1 cellular context compared by ENCODE assay signal in the genomic region with DNA sequence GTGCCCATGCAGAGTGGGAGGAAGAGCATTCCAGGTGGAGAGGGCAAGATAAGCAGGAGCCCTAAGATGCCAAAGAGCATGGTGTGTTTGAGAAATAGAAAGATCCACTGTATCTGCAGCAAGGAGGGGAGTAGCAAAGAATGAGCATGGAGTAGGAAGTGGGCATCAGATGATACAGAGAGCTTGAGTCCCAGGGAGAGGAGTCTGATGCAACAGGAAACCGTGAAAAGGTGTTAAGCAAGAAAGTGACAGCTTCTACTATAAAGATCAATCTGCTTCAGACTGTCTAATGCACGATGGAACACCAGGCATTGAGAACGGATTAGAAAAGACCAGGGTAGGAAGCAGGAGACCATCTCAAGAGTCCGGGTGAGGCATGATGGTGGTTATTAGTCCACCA.
TF ChIP-seq lines count a peak whose summit lies in the region.

No MANE protein-coding gene starts in this region.

TF ChIP-seq in SK-N-SH, 30 proteins besides CTCF, POLR2A, EP300 and RAD21:
- TF ChIP-seq, protein P1, sequence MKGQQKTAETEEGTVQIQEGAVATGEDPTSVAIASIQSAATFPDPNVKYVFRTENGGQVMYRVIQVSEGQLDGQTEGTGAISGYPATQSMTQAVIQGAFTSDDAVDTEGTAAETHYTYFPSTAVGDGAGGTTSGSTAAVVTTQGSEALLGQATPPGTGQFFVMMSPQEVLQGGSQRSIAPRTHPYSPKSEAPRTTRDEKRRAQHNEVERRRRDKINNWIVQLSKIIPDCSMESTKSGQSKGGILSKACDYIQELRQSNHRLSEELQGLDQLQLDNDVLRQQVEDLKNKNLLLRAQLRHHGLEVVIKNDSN (IDR thresholded peaks at IDR 0.05; ENCODE audit: borderline replicate concordance, low read depth) = no peak
- TF ChIP-seq GABPA (IDR thresholded peaks at IDR 0.05; ENCODE audit: low read depth) = no peak
- no peak for TF ChIP-seq FOSL2 (IDR thresholded peaks at IDR 0.05; ENCODE audit: borderline replicate concordance, low read depth)
- TF ChIP-seq, protein P2, sequence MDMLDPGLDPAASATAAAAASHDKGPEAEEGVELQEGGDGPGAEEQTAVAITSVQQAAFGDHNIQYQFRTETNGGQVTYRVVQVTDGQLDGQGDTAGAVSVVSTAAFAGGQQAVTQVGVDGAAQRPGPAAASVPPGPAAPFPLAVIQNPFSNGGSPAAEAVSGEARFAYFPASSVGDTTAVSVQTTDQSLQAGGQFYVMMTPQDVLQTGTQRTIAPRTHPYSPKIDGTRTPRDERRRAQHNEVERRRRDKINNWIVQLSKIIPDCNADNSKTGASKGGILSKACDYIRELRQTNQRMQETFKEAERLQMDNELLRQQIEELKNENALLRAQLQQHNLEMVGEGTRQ (IDR thresholded peaks at IDR 0.05; ENCODE audit: borderline replicate concordance, low read depth, low read length) = no peak
TF ChIP-seq in SK-N-SH: peak in this region for 0.
